Comparison of ENCODE assay signal across 2 cellular contexts in genomic region chr7:16420329-16420648, GRCh38.
TF ChIP-seq lines count a peak whose summit lies in the region.

No MANE protein-coding gene starts in this region.

TF ChIP-seq in H1, 55 proteins besides CTCF, POLR2A, EP300 and RAD21:
- TF ChIP-seq HDAC2 (IDR thresholded peaks at IDR 0.05; ENCODE audit: borderline replicate concordance in 1 of 2, low read depth in 2 of 2, low read length in 2 of 2): no peak
- peak; percentile 2 for TF ChIP-seq EZH2 (IDR thresholded peaks at IDR 0.05; ENCODE audit: low read depth, low read length, severe bottlenecking)

TF ChIP-seq in neural cell, 6 proteins besides CTCF, POLR2A, EP300 and RAD21:
- TF ChIP-seq REST (IDR thresholded peaks at IDR 0.05; ENCODE audit: borderline replicate concordance) (no peak), MXI1 (conservative IDR thresholded peaks at IDR 0.05; ENCODE audit: poor library complexity, severe bottlenecking) (no peak), TAF1 (IDR thresholded peaks at IDR 0.05; ENCODE audit: low read depth) (no peak), SMC3 (conservative IDR thresholded peaks at IDR 0.05; ENCODE audit: poor library complexity) (no peak), POLR2AphosphoS5 (IDR thresholded peaks at IDR 0.05) (no peak), EZH2 (IDR thresholded peaks at IDR 0.05; ENCODE audit: borderline replicate concordance, insufficient read depth, low read length, poor library complexity, severe bottlenecking) (no peak)
